In the genomic region with DNA sequence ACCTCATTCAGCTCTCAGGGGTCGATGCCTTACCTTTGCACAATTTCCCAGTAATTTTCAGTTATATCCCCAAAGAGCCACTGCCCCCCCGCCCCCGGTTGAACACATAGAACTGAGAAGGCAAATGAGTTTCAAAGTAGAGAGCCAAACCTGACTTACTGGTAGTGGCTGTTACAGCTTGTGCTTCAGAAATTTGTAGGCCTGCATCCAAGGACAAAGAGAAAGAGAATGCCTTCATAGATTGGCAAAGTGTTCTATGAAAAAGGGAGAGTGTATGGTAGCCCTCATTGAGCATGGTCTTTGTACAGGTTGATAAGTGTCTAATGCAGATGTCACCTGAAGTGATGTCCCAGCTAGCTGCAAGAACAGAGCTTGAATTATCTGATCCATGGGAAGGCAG, we compare ENCODE assay signal across 19 cellular contexts. TPM values are rescaled to one million over a fixed set of nuclear protein-coding genes. Genes with fewer than 3 reads are reported as not detected.
"Had no signal": no experiment of that assay in that cellular context is flagged by ENCODE, and none has a peak within 500 bp of the region (broad histone marks: within the 10 kb centered on the region; RNA-seq: fewer than 3 reads in every experiment).

No MANE protein-coding gene starts in this region.

- H3K36me3 ChIP-seq: pancreas, prostate gland, spleen, suprapubic skin, thoracic aorta, tibial artery, upper lobe of right lung had no signal

- H3K4me3 ChIP-seq: lung, pancreas, prostate gland, spleen, suprapubic skin, thoracic aorta, tibial artery, upper lobe of right lung had no signal

- H3K27me3 ChIP-seq: pancreas, spleen, suprapubic skin, tibial artery, upper lobe of right lung had no signal

- H3K27ac ChIP-seq: pancreas, prostate gland, spleen, suprapubic skin, thoracic aorta, tibial artery, upper lobe of right lung had no signal

- H3K4me1 ChIP-seq: prostate gland, spleen, suprapubic skin had no signal

- ATAC-seq: left lobe of liver; naive thymus-derived CD8-positive, alpha-beta T cell; pancreas; sciatic nerve; stimulated activated effector memory CD8-positive, alpha-beta T cell treated with anti-CD3 and anti-CD28 coated beads, Interleukin-12 subunit alpha, Interleukin-12 subunit beta, amount 100 ng/mL, for 72 hours; upper lobe of right lung had no signal

- H3K9me3 ChIP-seq: pancreas, prostate gland, spleen, suprapubic skin, thoracic aorta, tibial artery, upper lobe of right lung had no signal

- DNase-seq: immature natural killer cell; naive thymus-derived CD8-positive, alpha-beta T cell; nucleus accumbens; pancreas; posterior cingulate gyrus; small intestine; spleen; stimulated activated CD4-positive, alpha-beta T cell treated with anti-CD3 and anti-CD28 coated beads, Interleukin-4, amount 100 ng/mL, for 24 hours; stimulated activated naive CD4-positive, alpha-beta T cell; tibial artery; trophoblast cell; upper lobe of right lung had no signal

RNA-seq across cellular contexts. Expression of gene SEMA6D, which starts 13.9 kb away (rescaled TPM):
- total RNA-seq: naive thymus-derived CD8-positive, alpha-beta T cell had no signal
- polyA plus RNA-seq: immature natural killer cell; naive thymus-derived CD8-positive, alpha-beta T cell had no signal
